8 cellular contexts compared by ENCODE assay signal in genomic region chr19:13212759-13213330, GRCh38.
DNase-seq lines count a peak whose midpoint lies in the region; ATAC-seq, FAIRE-seq and TF ChIP-seq lines count a peak whose summit lies in the region.

No MANE protein-coding gene starts in this region.

- peak; percentile 61 for FAIRE-seq in endothelial cell of umbilical vein (lab: Jason Lieb, UNC)

- TF ChIP-seq POLR2A in endothelial cell of umbilical vein (IDR thresholded peaks at IDR 0.05; ENCODE audit: low read depth, low read length): no peak
- TF ChIP-seq POLR2A in suprapubic skin (IDR thresholded peaks at IDR 0.05): no peak

- BruUV-seq in endothelial cell of umbilical vein (replicated peaks; lab: Mats Ljungman, UMichigan): no TSS peak

- no peaks in the 10 kb centered on the region for H3K9me1 ChIP-seq in endothelial cell of umbilical vein (replicated peaks; ENCODE audit: control insufficient read depth, extremely low read depth, insufficient read depth, low read length)

- H4K20me1 ChIP-seq in endothelial cell of umbilical vein (replicated peaks; ENCODE audit: control insufficient read depth, extremely low read depth, insufficient read depth, low read length): no peaks in the 10 kb centered on the region

- H3K27me3 Mint-ChIP-seq in activated CD4-positive, alpha-beta memory T cell treated with anti-CD3 and anti-CD28 coated beads for 36 hours: no peaks in the 10 kb centered on the region
- peaks cover 3% of the 10 kb centered on the region for H3K27me3 Mint-ChIP-seq in nephron progenitor cell (ENCODE audit: low read depth, poor library complexity)

- WGBS in suprapubic skin: 58% methylated on average over 7 of the region's 7 CpGs

- DNase-seq in NCI-H1436 (lab: John Stamatoyannopoulos, UW) (peak; percentile 30), NCI-H1436 treated with DMSO at 0.1 percent for 48 hours (lab: John Stamatoyannopoulos, UW) (no peak), NCI-H510A (lab: John Stamatoyannopoulos, UW) (peak; percentile 37), endothelial cell of umbilical vein (ENCODE audit: low read depth, low spot score) (peak; percentile 39), nephron progenitor cell (peak; percentile 62), suprapubic skin (ENCODE audit: low spot score in 2 of 2) (peak in 1 of 2 donors; percentile 75)
- peak; percentile 85 for DNase-seq in activated CD4-positive, alpha-beta memory T cell treated with anti-CD3 and anti-CD28 coated beads for 36 hours

- H3K4me1 Mint-ChIP-seq in activated CD4-positive, alpha-beta memory T cell treated with anti-CD3 and anti-CD28 coated beads for 36 hours (ENCODE audit: low read depth): peaks cover 21% of the 10 kb centered on the region
- peaks cover 36% of the 10 kb centered on the region for H3K4me1 Mint-ChIP-seq in nephron progenitor cell

- dilution Hi-C loops in endothelial cell of umbilical vein (cut with MboI; ENCODE audit: extremely low pct_ligation_motif_present, low sequenced_read_pairs): no loop called here

- H3K27ac Mint-ChIP-seq in activated CD4-positive, alpha-beta memory T cell treated with anti-CD3 and anti-CD28 coated beads for 36 hours: peak overlapping the region; percentile 1
- no peak overlapping the region for H3K27ac Mint-ChIP-seq in nephron progenitor cell

- no peak overlapping the region for H3K9ac ChIP-seq in endothelial cell of umbilical vein (replicated peaks; ENCODE audit: extremely low read depth, insufficient read depth, low read length)

- POLR2A ChIA-PET in activated CD4-positive, alpha-beta memory T cell treated with anti-CD3 and anti-CD28 coated beads for 36 hours (lab: Charles Lee): no interaction called here
- POLR2A ChIA-PET in endothelial cell of umbilical vein (lab: Charles Lee): no interaction called here

- H3K9me3 ChIP-seq in endothelial cell of umbilical vein (replicated peaks; ENCODE audit: control insufficient read depth, insufficient read depth, low read length): no peaks in the 10 kb centered on the region
- no peaks in the 10 kb centered on the region for H3K9me3 ChIP-seq in suprapubic skin

- no peak overlapping the region for H3K4me3 Mint-ChIP-seq in activated CD4-positive, alpha-beta memory T cell treated with anti-CD3 and anti-CD28 coated beads for 36 hours
- no peak overlapping the region for H3K4me3 Mint-ChIP-seq in nephron progenitor cell

- no peak overlapping the region for H2AFZ ChIP-seq in endothelial cell of umbilical vein (ENCODE audit: low read depth, low read length)

- no peaks in the 10 kb centered on the region for H3K36me3 Mint-ChIP-seq in activated CD4-positive, alpha-beta memory T cell treated with anti-CD3 and anti-CD28 coated beads for 36 hours
- no peaks in the 10 kb centered on the region for H3K36me3 Mint-ChIP-seq in nephron progenitor cell (ENCODE audit: low read depth)

- TF ChIP-seq EP300 in suprapubic skin (IDR thresholded peaks at IDR 0.05): no peak

- ATAC-seq in HG03280 (IDR thresholded peaks at IDR 0.05; ENCODE audit: unreplicated experiment): no peak

- H3K27me3 ChIP-seq in endothelial cell of umbilical vein (ENCODE audit: control insufficient read depth in 2 of 2, insufficient read depth in 2 of 2, low read length in 2 of 2): no peaks in the 10 kb centered on the region
- no peaks in the 10 kb centered on the region for H3K27me3 ChIP-seq in suprapubic skin

- TF ChIP-seq CTCF in endothelial cell of umbilical vein (IDR thresholded peaks at IDR 0.05; ENCODE audit: extremely low read depth in 1 of 2, insufficient read depth in 1 of 2, low read depth in 1 of 2, low read length in 2 of 2): peak; percentile 65 to 74
- peak; percentile 44 for TF ChIP-seq CTCF in nephron progenitor cell (IDR thresholded peaks at IDR 0.05)
- TF ChIP-seq CTCF in suprapubic skin (IDR thresholded peaks at IDR 0.05): peak; percentile 37 to 42

- H3K4me3 ChIP-seq in endothelial cell of umbilical vein (replicated peaks in 1 of 3; ENCODE audit: insufficient read depth in 1 of 3, low read depth in 1 of 3, low read length in 3 of 3) (no peak overlapping the region), suprapubic skin (no peak overlapping the region)

- H3K4me1 ChIP-seq in endothelial cell of umbilical vein (ENCODE audit: control insufficient read depth, extremely low read depth, insufficient read depth, low read length) (no peaks in the 10 kb centered on the region), suprapubic skin (peaks cover 7% of the 10 kb centered on the region)

- H3K27ac ChIP-seq in endothelial cell of umbilical vein (ENCODE audit: insufficient read depth, low read depth, low read length) (no peak overlapping the region), suprapubic skin (no peak overlapping the region)

- no peaks in the 10 kb centered on the region for H3K79me2 ChIP-seq in endothelial cell of umbilical vein (ENCODE audit: control insufficient read depth, insufficient read depth, low read length)

- no peak overlapping the region for H3K4me2 ChIP-seq in endothelial cell of umbilical vein (ENCODE audit: insufficient read depth, low read length)

- intact Hi-C loops in activated CD4-positive, alpha-beta memory T cell treated with anti-CD3 and anti-CD28 coated beads for 36 hours (cut with micrococcal nuclease): loop anchor here (5.0 kb wide), 2 partner anchors 49 to 96 kb away; partner anchors contain the start of genes NACC1 and TRMT1
- intact Hi-C loops in endothelial cell of umbilical vein (cut with micrococcal nuclease): loop anchor here (2.0 to 5.0 kb wide), 3 partner anchors 34 to 62 kb away; partner anchors contain the start of genes IER2 and STX10

- H3K36me3 ChIP-seq in endothelial cell of umbilical vein (ENCODE audit: control insufficient read depth in 2 of 2, extremely low read depth in 1 of 2, insufficient read depth in 2 of 2, low read length in 2 of 2) (no peaks in the 10 kb centered on the region), suprapubic skin (no peaks in the 10 kb centered on the region)

- CTCF ChIA-PET in activated CD4-positive, alpha-beta memory T cell treated with anti-CD3 and anti-CD28 coated beads for 36 hours (lab: Charles Lee): interaction anchor here (1.1 to 4.6 kb wide), 4 partner anchors 10 to 50 kb away, joined by 3 to 22 read pairs (median 6); no protein-coding TSS in a partner anchor
- CTCF ChIA-PET in endothelial cell of umbilical vein (lab: Charles Lee): interaction anchor here (1.0 to 3.3 kb wide), 5 partner anchors 7 to 57 kb away, joined by 3 to 15 read pairs (median 3); no protein-coding TSS in a partner anchor

- H3K9me3 Mint-ChIP-seq in activated CD4-positive, alpha-beta memory T cell treated with anti-CD3 and anti-CD28 coated beads for 36 hours: no peaks in the 10 kb centered on the region
- H3K9me3 Mint-ChIP-seq in nephron progenitor cell: no peaks in the 10 kb centered on the region

TF ChIP-seq in endothelial cell of umbilical vein, 7 proteins besides CTCF, POLR2A, EP300 and RAD21:
- no peak for TF ChIP-seq MYC (IDR thresholded peaks at IDR 0.05; ENCODE audit: low read depth, low read length)
- TF ChIP-seq JUN (IDR thresholded peaks at IDR 0.05; ENCODE audit: borderline replicate concordance, insufficient read depth, insufficient read length, low read depth): no peak
- TF ChIP-seq FOS (IDR thresholded peaks at IDR 0.05; ENCODE audit: borderline replicate concordance, insufficient read depth, low read length): no peak
- no peak for TF ChIP-seq EZH2 (IDR thresholded peaks at IDR 0.05; ENCODE audit: borderline replicate concordance, low read depth, low read length, severe bottlenecking)
- TF ChIP-seq GATA2 (IDR thresholded peaks at IDR 0.05; ENCODE audit: insufficient read depth, insufficient read length, low read depth, low read length): no peak
- no peak for TF ChIP-seq MAX (IDR thresholded peaks at IDR 0.05; ENCODE audit: insufficient read depth, insufficient read length)
